ENCODE assay signal across 1 cellular context in the genomic region with DNA sequence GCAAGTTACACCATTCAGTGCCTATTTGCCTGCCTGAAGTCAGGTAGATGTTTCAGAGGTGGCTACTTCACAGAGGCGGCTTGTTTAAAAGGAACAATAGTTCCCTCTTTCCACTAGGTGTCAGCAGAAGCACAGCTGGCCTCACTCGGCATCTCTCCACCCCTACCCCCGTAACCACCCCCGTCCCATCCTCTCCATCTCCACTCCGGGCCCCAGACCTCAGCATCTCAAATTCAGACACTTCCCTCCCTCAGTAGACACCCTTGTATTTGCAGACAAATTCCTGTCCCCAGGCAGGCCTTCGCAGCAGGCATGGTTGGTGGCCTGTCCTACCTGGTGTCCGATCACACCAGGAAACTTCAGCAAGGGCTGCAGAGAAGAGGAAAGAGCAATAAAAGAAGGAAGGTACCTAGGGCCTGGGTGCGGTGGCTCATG.
TF ChIP-seq lines count a peak whose summit lies in the region.

No MANE protein-coding gene starts in this region.

TF ChIP-seq in GM23338, 12 proteins besides CTCF, POLR2A, EP300 and RAD21 (continued from another document):
- TF ChIP-seq ZNF462 (CRISPR knock-in tag; IDR thresholded peaks at IDR 0.05) = no peak
- no peak for TF ChIP-seq POLR2AphosphoS5 (IDR thresholded peaks at IDR 0.05; ENCODE audit: low read depth)
- TF ChIP-seq CREB1 (CRISPR knock-in tag; IDR thresholded peaks at IDR 0.05; ENCODE audit: low read depth) = no peak
- no peak for TF ChIP-seq STAT1 (IDR thresholded peaks at IDR 0.05; ENCODE audit: unreplicated experiment)
- TF ChIP-seq, protein P1, sequence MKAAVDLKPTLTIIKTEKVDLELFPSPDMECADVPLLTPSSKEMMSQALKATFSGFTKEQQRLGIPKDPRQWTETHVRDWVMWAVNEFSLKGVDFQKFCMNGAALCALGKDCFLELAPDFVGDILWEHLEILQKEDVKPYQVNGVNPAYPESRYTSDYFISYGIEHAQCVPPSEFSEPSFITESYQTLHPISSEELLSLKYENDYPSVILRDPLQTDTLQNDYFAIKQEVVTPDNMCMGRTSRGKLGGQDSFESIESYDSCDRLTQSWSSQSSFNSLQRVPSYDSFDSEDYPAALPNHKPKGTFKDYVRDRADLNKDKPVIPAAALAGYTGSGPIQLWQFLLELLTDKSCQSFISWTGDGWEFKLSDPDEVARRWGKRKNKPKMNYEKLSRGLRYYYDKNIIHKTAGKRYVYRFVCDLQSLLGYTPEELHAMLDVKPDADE (IDR thresholded peaks at IDR 0.05) = no peak
- TF ChIP-seq EZH2phosphoT487 (IDR thresholded peaks at IDR 0.05; ENCODE audit: unreplicated experiment) = no peak
